Comparison of ENCODE assay signal across 1 cellular context in the genomic region with DNA sequence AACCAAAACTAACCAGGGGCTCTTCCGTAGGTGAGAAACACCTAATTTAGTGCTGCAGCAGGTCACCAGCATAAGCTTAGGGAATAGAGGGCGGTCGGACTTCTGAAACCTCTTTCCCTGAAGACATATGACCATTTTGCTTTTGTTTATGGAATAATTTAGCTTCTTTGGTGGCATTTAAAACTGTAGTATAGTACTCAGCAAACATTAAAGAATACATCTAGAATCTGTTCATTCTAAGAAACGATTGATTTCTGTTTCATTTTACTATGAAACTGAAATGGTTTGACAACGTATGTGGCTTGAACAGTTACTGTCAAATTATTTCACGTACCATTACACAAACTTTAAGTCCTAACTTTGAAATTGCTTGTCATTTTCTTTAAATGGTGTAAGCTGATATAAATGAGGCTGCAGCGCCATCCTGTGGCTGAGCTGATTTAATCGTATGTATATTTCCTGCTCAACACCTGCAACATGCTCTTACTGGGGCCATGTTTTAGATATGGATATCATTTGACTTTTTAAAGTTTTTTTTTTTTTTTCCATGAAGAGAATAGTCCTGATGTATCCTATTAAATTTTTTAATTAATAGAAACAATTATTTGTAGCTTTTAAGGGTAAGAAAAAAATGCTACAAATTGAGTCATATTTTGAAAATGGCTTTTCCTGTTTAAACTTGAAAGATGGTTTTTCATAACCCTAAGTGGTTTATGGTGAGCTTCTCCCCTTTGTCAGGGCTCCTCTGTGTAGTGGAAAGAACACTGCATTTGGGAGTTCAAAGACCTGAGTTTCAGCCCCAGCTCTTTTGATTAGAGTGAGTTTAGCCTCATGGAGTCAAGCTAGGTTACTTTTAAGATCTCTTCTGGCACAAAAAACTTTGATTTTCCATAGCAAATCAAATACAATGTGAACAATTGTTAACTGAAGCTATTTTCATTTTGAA.
TF ChIP-seq lines count a peak whose summit lies in the region.

No MANE protein-coding gene starts in this region.

TF ChIP-seq in endothelial cell of umbilical vein, 7 proteins besides CTCF, POLR2A, EP300 and RAD21 (continued from another document):
- TF ChIP-seq, protein P1, sequence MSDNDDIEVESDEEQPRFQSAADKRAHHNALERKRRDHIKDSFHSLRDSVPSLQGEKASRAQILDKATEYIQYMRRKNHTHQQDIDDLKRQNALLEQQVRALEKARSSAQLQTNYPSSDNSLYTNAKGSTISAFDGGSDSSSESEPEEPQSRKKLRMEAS (IDR thresholded peaks at IDR 0.05; ENCODE audit: insufficient read depth, insufficient read length) = no peak
- no peak for TF ChIP-seq FOS (IDR thresholded peaks at IDR 0.05; ENCODE audit: borderline replicate concordance, insufficient read depth, low read length)
